In genomic region chr13:111409413-111409812, GRCh38 we compare ENCODE assay signal across 32 cellular contexts.
"Had no signal": no experiment of that assay in that cellular context is flagged by ENCODE, and none has a peak within 500 bp of the region (broad histone marks: within the 10 kb centered on the region; RNA-seq: fewer than 3 reads in every experiment).

No MANE protein-coding gene starts in this region.

- DNase-seq: activated CD4-positive, alpha-beta T cell treated with anti-CD3 and anti-CD28 coated beads for 48 hours; activated CD4-positive, alpha-beta T cell treated with anti-CD3 and anti-CD28 coated beads, Interleukin-2, amount 50 U/mL, for 48 hours; activated CD8-positive, alpha-beta memory T cell treated with anti-CD3 and anti-CD28 coated beads for 24 hours; activated gamma-delta T cell; activated naive CD4-positive, alpha-beta T cell treated with anti-CD3 and anti-CD28 coated beads, Interleukin-2, amount 10 ng/mL, durations not matched to agents 7 days and 5 days; activated naive CD8-positive, alpha-beta T cell treated with anti-CD3 and anti-CD28 coated beads, Interleukin-2, amount 10 ng/mL, durations not matched to agents 7 days and 5 days; cerebellar nuclear complex; dorsolateral prefrontal cortex; effector memory CD8-positive, alpha-beta T cell; erythroblast; head of caudate nucleus; hippocampal formation; left cardiac atrium; lower lobe of right lung; mesenchymal stem cell; ovary; psoas muscle; stimulated activated CD4-positive, alpha-beta T cell treated with anti-CD3 and anti-CD28 coated beads, Interleukin-1b, Interleukin-23, amount 100 ng/mL, for 48 hours; stimulated activated CD4-positive, alpha-beta T cell treated with anti-CD3 and anti-CD28 coated beads, Interleukin-4, amount 100 ng/mL, for 4 hours; stimulated activated CD8-positive, alpha-beta memory T cell treated with anti-CD3 and anti-CD28 coated beads, Interleukin-4, amount 100 ng/mL, for 48 hours; stimulated activated naive CD8-positive, alpha-beta T cell treated with anti-CD3 and anti-CD28 coated beads, Interleukin-15, amount 100 ng/mL, for 72 hours; substantia nigra; T-helper 17 cell; T1000; uterus; WERI-Rb-1 had no signal

- H3K4me3 ChIP-seq: ascending aorta, cardiac muscle cell, coronary artery, dorsolateral prefrontal cortex, lower lobe of right lung, ovary, psoas muscle, smooth muscle cell, uterus had no signal

- H3K27me3 ChIP-seq: ascending aorta, ovary had no signal

- H3K27ac ChIP-seq: ascending aorta, cardiac muscle cell, coronary artery, dorsolateral prefrontal cortex, lower lobe of right lung, ovary, psoas muscle, uterus, WERI-Rb-1 had no signal

- H3K9me3 ChIP-seq: ascending aorta, lower lobe of right lung, ovary, psoas muscle, uterus had no signal

- H3K4me1 ChIP-seq: ascending aorta, lower lobe of right lung, psoas muscle, uterus had no signal

- ATAC-seq: activated CD4-positive, CD25-positive, alpha-beta regulatory T cell treated with anti-CD3 and anti-CD28 coated beads, Interleukin-2, amount 50 U/mL, for 24 hours; effector memory CD8-positive, alpha-beta T cell; left cardiac atrium; lower lobe of right lung; psoas muscle; stimulated activated memory B cell treated with anti-CD40 and anti-IgM and Interleukin-4, amounts not matched to agents 10 μg/mL and 1 μg/mL and 100 μg/mL, for 72 hours; stimulated activated naive CD8-positive, alpha-beta T cell treated with anti-CD3 and anti-CD28 coated beads, Interleukin-15, amount 100 ng/mL, for 72 hours; T-helper 17 cell had no signal

- H3K36me3 ChIP-seq: ascending aorta, cardiac muscle cell, lower lobe of right lung, ovary, uterus, WERI-Rb-1 had no signal
